ENCODE assay signal across 17 cellular contexts in genomic region chr2:1544478-1545069, GRCh38.
DNase-seq lines count a peak whose midpoint lies in the region; ATAC-seq, FAIRE-seq and TF ChIP-seq lines count a peak whose summit lies in the region.
"Had no signal": no experiment of that assay in that cellular context is flagged by ENCODE, and none has a peak within 500 bp of the region (broad histone marks: within the 10 kb centered on the region; RNA-seq: fewer than 3 reads in every experiment).

No MANE protein-coding gene starts in this region.

- TF ChIP-seq EP300 in HepG2 (IDR thresholded peaks at IDR 0.05; ENCODE audit: low read depth in 2 of 2, low read length in 2 of 2) (no peak), HepG2 (CRISPR knock-in tag; IDR thresholded peaks at IDR 0.05; ENCODE audit: borderline replicate concordance) (no peak)

- ATAC-seq in heart left ventricle (peak in 3 of 4 donors; percentile 41 to 51 (median 44)), HepG2 (no peak)
- ATAC-seq: activated CD8-positive, alpha-beta memory T cell treated with anti-CD3 and anti-CD28 coated beads, Interleukin-2, amount 10 ng/mL, durations not matched to agents 7 days and 5 days; right lobe of liver had no signal

- no peak for TF ChIP-seq RAD21 in HepG2 (CRISPR knock-in tag; IDR thresholded peaks at IDR 0.05)

- H3K79me2 ChIP-seq in HepG2 (ENCODE audit: insufficient read depth, low read length): no peaks in the 10 kb centered on the region

- in situ Hi-C loops in astrocyte of the spinal cord (cut with HindIII; ENCODE audit: low sequenced_read_pairs): no loop called here
- in situ Hi-C loops in HepG2 (cut with HindIII; ENCODE audit: extremely low pct_ligation_motif_present, low pct_unique_long_range_greater_than_20kb): loop anchor here (5.0 to 25.0 kb wide), 4 partner anchors 300 to 827 kb away; no protein-coding TSS in a partner anchor

- POLR2A ChIA-PET in HepG2 (lab: Yijun Ruan, JAX): no interaction called here

- TF ChIP-seq CTCF in heart left ventricle (IDR thresholded peaks at IDR 0.05) (no peak), right atrium auricular region (IDR thresholded peaks at IDR 0.05) (no peak), astrocyte of the spinal cord (IDR thresholded peaks at IDR 0.05; ENCODE audit: low read depth, low read length) (no peak), glutamatergic neuron (IDR thresholded peaks at IDR 0.05; ENCODE audit: partially characterized antibody, unreplicated experiment) (no peak), HepG2 (CRISPR knock-in tag; IDR thresholded peaks at IDR 0.05) (no peak), CD14-positive monocyte (IDR thresholded peaks at IDR 0.05) (no peak)

- intact Hi-C loops in heart left ventricle (cut with DNase I): loop anchor here (2.0 to 10.0 kb wide), 12 partner anchors 400 to 1297 kb away; partner anchors contain the start of gene SNTG2 (in 4 of the 10)
- intact Hi-C loops in HepG2 (cut with micrococcal nuclease; ENCODE audit: unreplicated experiment): loop anchor here (5.0 kb wide), 2 partner anchors 297 to 397 kb away; no protein-coding TSS in a partner anchor
- intact Hi-C loops in CD14-positive monocyte (cut with micrococcal nuclease): no loop called here

- H3K4me3 ChIP-seq in heart left ventricle (no peak overlapping the region), right atrium auricular region (no peak overlapping the region), astrocyte of the spinal cord (ENCODE audit: low read depth, low read length) (no peak overlapping the region), HepG2 (replicated peaks in 1 of 3; ENCODE audit: insufficient read depth in 1 of 3, low read depth in 2 of 3, low read length in 3 of 3) (no peak overlapping the region)
- H3K4me3 ChIP-seq: neural progenitor cell, right lobe of liver had no signal

- H3K9me3 ChIP-seq in heart left ventricle (no peaks in the 10 kb centered on the region), right atrium auricular region (no peaks in the 10 kb centered on the region), HepG2 (ENCODE audit: low read length) (no peaks in the 10 kb centered on the region)
- H3K9me3 ChIP-seq: right lobe of liver had no signal

- H3K9me3 Mint-ChIP-seq in glutamatergic neuron (ENCODE audit: unreplicated experiment) (peaks cover 9% of the 10 kb centered on the region), CD14-positive monocyte (no peaks in the 10 kb centered on the region)
- H3K9me3 Mint-ChIP-seq: activated naive CD4-positive, alpha-beta T cell treated with anti-CD3 and anti-CD28 coated beads, Interleukin-2, amount 10 ng/mL, durations not matched to agents 7 days and 5 days; neural progenitor cell had no signal

- DNase-seq in heart left ventricle (no peak), right atrium auricular region (ENCODE audit: low spot score) (no peak), astrocyte of the spinal cord (ENCODE audit: low read depth, low spot score) (peak; percentile 31), glutamatergic neuron (no peak), NCI-H146 treated with DMSO at 0.1 percent for 48 hours (lab: John Stamatoyannopoulos, UW; ENCODE audit: unreplicated experiment) (no peak), HepG2 (ENCODE audit: low spot score) (no peak), DMS53 treated with DMSO at 0.1 percent for 48 hours (lab: John Stamatoyannopoulos, UW; ENCODE audit: unreplicated experiment) (no peak), CD14-positive monocyte (ENCODE audit: low spot score) (no peak)
- DNase-seq: activated CD8-positive, alpha-beta memory T cell treated with anti-CD3 and anti-CD28 coated beads, Interleukin-2, amount 10 ng/mL, durations not matched to agents 7 days and 5 days; activated naive CD4-positive, alpha-beta T cell treated with anti-CD3 and anti-CD28 coated beads, Interleukin-2, amount 10 ng/mL, durations not matched to agents 7 days and 5 days; cerebellar nuclear complex; NCI-H1092 treated with DMSO at 0.1 percent for 48 hours; NCI-H345; stimulated activated CD4-positive, alpha-beta T cell treated with anti-CD3 and anti-CD28 coated beads, Interleukin-2, amount 100 ng/mL, for 48 hours had no signal

- FAIRE-seq in HepG2 (lab: Jason Lieb, UNC): no peak

- H4K20me1 ChIP-seq in HepG2 (ENCODE audit: insufficient read depth, low read length): no peaks in the 10 kb centered on the region

- H3K4me1 ChIP-seq in heart left ventricle (peaks cover 0 to 7% (median 0%) of the 10 kb centered on the region in 12 donors), right atrium auricular region (no peaks in the 10 kb centered on the region), HepG2 (ENCODE audit: insufficient read depth, low read length) (peaks cover 8% of the 10 kb centered on the region; the same call in 1 of the 2 replicates)
- H3K4me1 ChIP-seq: neural progenitor cell, right lobe of liver had no signal

- H3K9ac ChIP-seq in HepG2 (ENCODE audit: insufficient read depth, low read depth, low read length): no peak overlapping the region
- H3K9ac ChIP-seq: neural progenitor cell had no signal

- H3K27me3 ChIP-seq in heart left ventricle (peaks cover 0 to 7% (median 0%) of the 10 kb centered on the region in 9 donors), right atrium auricular region (no peaks in the 10 kb centered on the region), HepG2 (ENCODE audit: control insufficient read depth in 1 of 2, insufficient read depth in 2 of 2, low read length in 2 of 2) (peaks cover 4 to 28% of the 10 kb centered on the region in 2 experiments; a peak in 3 of 5 replicates)
- H3K27me3 ChIP-seq: neural progenitor cell, right lobe of liver had no signal

- no peak overlapping the region for H3K4me2 ChIP-seq in HepG2 (ENCODE audit: low read depth, low read length)
- H3K4me2 ChIP-seq: neural progenitor cell had no signal

- WGBS in heart left ventricle, 4 donors: 68 to 79% (median 75%) methylated on average over 4 of the region's 4 CpGs
- 3% methylated on average over 4 of the region's 4 CpGs for WGBS in HepG2 (ENCODE audit: low lambda C conversion rate)

- H3K36me3 ChIP-seq in heart left ventricle: no peaks in the 10 kb centered on the region
- no peaks in the 10 kb centered on the region for H3K36me3 ChIP-seq in right atrium auricular region
- no peaks in the 10 kb centered on the region for H3K36me3 ChIP-seq in HepG2 (replicated peaks in 1 of 2; ENCODE audit: control insufficient read depth in 1 of 2, insufficient read depth in 2 of 2, low read length in 2 of 2)
- H3K36me3 ChIP-seq: neural progenitor cell, right lobe of liver had no signal

- H3K27ac Mint-ChIP-seq in glutamatergic neuron (ENCODE audit: unreplicated experiment): peak overlapping the region; percentile 38
- H3K27ac Mint-ChIP-seq in CD14-positive monocyte: no peak overlapping the region
- H3K27ac Mint-ChIP-seq: activated CD8-positive, alpha-beta memory T cell treated with anti-CD3 and anti-CD28 coated beads, Interleukin-2, amount 10 ng/mL, durations not matched to agents 7 days and 5 days; activated naive CD4-positive, alpha-beta T cell treated with anti-CD3 and anti-CD28 coated beads, Interleukin-2, amount 10 ng/mL, durations not matched to agents 7 days and 5 days; neural progenitor cell had no signal

- no peaks in the 10 kb centered on the region for H3K36me3 Mint-ChIP-seq in glutamatergic neuron (ENCODE audit: unreplicated experiment)
- no peaks in the 10 kb centered on the region for H3K36me3 Mint-ChIP-seq in CD14-positive monocyte
- H3K36me3 Mint-ChIP-seq: activated CD8-positive, alpha-beta memory T cell treated with anti-CD3 and anti-CD28 coated beads, Interleukin-2, amount 10 ng/mL, durations not matched to agents 7 days and 5 days; activated naive CD4-positive, alpha-beta T cell treated with anti-CD3 and anti-CD28 coated beads, Interleukin-2, amount 10 ng/mL, durations not matched to agents 7 days and 5 days; neural progenitor cell had no signal

- H3K27me3 Mint-ChIP-seq in glutamatergic neuron (ENCODE audit: unreplicated experiment): peaks cover 7% of the 10 kb centered on the region
- H3K27me3 Mint-ChIP-seq in CD14-positive monocyte (ENCODE audit: low read depth in 3 of 3): peaks cover 0 to 7% (median 2%) of the 10 kb centered on the region in 3 donors
- H3K27me3 Mint-ChIP-seq: activated CD8-positive, alpha-beta memory T cell treated with anti-CD3 and anti-CD28 coated beads, Interleukin-2, amount 10 ng/mL, durations not matched to agents 7 days and 5 days; activated naive CD4-positive, alpha-beta T cell treated with anti-CD3 and anti-CD28 coated beads, Interleukin-2, amount 10 ng/mL, durations not matched to agents 7 days and 5 days had no signal

- no peak overlapping the region for H3K4me3 Mint-ChIP-seq in glutamatergic neuron (ENCODE audit: unreplicated experiment)
- no peak overlapping the region for H3K4me3 Mint-ChIP-seq in CD14-positive monocyte
- H3K4me3 Mint-ChIP-seq: activated CD8-positive, alpha-beta memory T cell treated with anti-CD3 and anti-CD28 coated beads, Interleukin-2, amount 10 ng/mL, durations not matched to agents 7 days and 5 days; activated naive CD4-positive, alpha-beta T cell treated with anti-CD3 and anti-CD28 coated beads, Interleukin-2, amount 10 ng/mL, durations not matched to agents 7 days and 5 days; neural progenitor cell had no signal

- CTCF ChIA-PET in HepG2 (lab: Yijun Ruan, JAX; ENCODE audit: low intra/inter-chr PET ratio, low total read pairs): interaction anchor here (1.8 to 2.8 kb wide), 2 partner anchors 690 to 829 kb away, joined by 5 to 32 read pairs; no protein-coding TSS in a partner anchor

- no peak overlapping the region for H2AFZ ChIP-seq in HepG2 (ENCODE audit: low read length)
- H2AFZ ChIP-seq: neural progenitor cell had no signal

- H3K4me1 Mint-ChIP-seq in glutamatergic neuron (ENCODE audit: low read depth, unreplicated experiment): peaks cover 50% of the 10 kb centered on the region
- H3K4me1 Mint-ChIP-seq in CD14-positive monocyte: no peaks in the 10 kb centered on the region
- H3K4me1 Mint-ChIP-seq: activated CD8-positive, alpha-beta memory T cell treated with anti-CD3 and anti-CD28 coated beads, Interleukin-2, amount 10 ng/mL, durations not matched to agents 7 days and 5 days had no signal

- TF ChIP-seq POLR2A in heart left ventricle (IDR thresholded peaks at IDR 0.05): no peak
- no peak for TF ChIP-seq POLR2A in HepG2 (IDR thresholded peaks at IDR 0.05; ENCODE audit: insufficient read depth in 1 of 2, low read depth in 2 of 2, low read length in 2 of 2)

- peak overlapping the region in 2 of 12 donors; percentile 19 to 20 for H3K27ac ChIP-seq in heart left ventricle
- no peak overlapping the region for H3K27ac ChIP-seq in right atrium auricular region
- H3K27ac ChIP-seq in HepG2 (ENCODE audit: extremely low read length, insufficient read depth, low read length): no peak overlapping the region
- H3K27ac ChIP-seq: epithelial cell of prostate, neural progenitor cell, right lobe of liver had no signal

- no TSS peak for BruUV-seq in HepG2 (replicated peaks; lab: Mats Ljungman, UMichigan)

TF ChIP-seq in HepG2, 621 proteins besides CTCF, POLR2A, EP300 and RAD21 (continues in another document):
- TF ChIP-seq ZNF225 (CRISPR knock-in tag; IDR thresholded peaks at IDR 0.05) (no peak), HOXA7 (CRISPR knock-in tag; IDR thresholded peaks at IDR 0.05) (no peak)

Comparison
In these comparisons a context has a peak if more than half of its experiments do, and no peak if none do; other contexts are left out.
1. intact Hi-C loops: an anchor here in heart left ventricle (2.0 to 10.0 kb wide) and HepG2 (5.0 kb wide); none called in CD14-positive monocyte.